8 cellular contexts compared by ENCODE assay signal in the genomic region with DNA sequence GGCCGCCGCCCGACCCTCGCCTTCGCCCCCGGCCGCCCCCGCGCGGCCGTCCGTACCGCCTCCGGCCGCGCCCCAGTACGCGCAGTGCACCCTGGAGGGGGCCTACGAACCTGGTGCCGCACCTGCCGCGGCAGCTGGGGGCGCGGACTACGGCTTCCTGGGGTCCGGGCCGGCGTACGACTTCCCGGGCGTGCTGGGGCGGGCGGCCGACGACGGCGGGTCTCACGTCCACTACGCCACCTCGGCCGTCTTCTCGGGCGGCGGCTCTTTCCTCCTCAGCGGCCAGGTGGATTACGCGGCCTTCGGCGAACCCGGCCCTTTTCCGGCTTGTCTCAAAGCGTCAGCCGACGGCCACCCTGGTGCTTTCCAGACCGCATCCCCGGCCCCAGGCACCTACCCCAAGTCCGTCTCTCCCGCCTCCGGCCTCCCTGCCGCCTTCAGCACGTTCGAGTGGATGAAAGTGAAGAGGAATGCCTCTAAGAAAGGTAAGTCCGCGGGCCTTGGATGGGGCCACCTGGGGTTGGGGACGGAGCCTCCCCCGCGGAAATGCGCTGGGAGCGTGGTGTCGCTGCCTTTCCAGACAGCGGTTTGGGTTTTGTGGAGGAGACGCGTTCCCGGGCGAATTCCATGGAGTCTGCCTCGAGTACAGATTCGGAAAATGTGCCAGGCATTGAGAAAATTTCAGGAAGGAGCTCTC. TPM values are rescaled to one million over a fixed set of nuclear protein-coding genes. Genes with fewer than 3 reads are reported as not detected.
A peak's percentile ranks its signal among the peaks of the same experiment; 100 is the strongest.
DNase-seq lines count a peak whose midpoint lies in the region; ATAC-seq and TF ChIP-seq lines count a peak whose summit lies in the region.

No MANE protein-coding gene starts in this region.

- peak; percentile 14 for ATAC-seq in foreskin keratinocyte
- ATAC-seq in GM21825 (IDR thresholded peaks at IDR 0.05; ENCODE audit: unreplicated experiment), result no peak

- no peaks in the 10 kb centered on the region for H3K4me1 ChIP-seq in foreskin keratinocyte

- CTCF ChIA-PET in RWPE1 (lab: Yijun Ruan, JAX), result no interaction called here

- POLR2A ChIA-PET in RWPE1 (lab: Yijun Ruan, JAX; ENCODE audit: low non-redundant PET), result interaction anchor here (0.7 kb wide), 1 partner anchor 10 kb away, joined by 3 read pairs; no protein-coding TSS in a partner anchor

- DNase-seq in GM10266 (ENCODE audit: extremely low spot score) (peak; percentile 52), RWPE1 (ENCODE audit: low spot score) (peak; percentile 24), foreskin keratinocyte (no peak), posterior vena cava (ENCODE audit: low spot score) (peak; percentile 83), NOMO-1 (lab: John Stamatoyannopoulos, UW; ENCODE audit: unreplicated experiment in 2 of 2) (no peak), hypothalamus (lab: John Stamatoyannopoulos, UW) (no peak), GM20000 (ENCODE audit: low spot score) (no peak)

- no peak overlapping the region for H3K27ac ChIP-seq in RWPE1
- H3K27ac ChIP-seq in foreskin keratinocyte, result no peak overlapping the region

- peaks cover 99% of the 10 kb centered on the region for H3K27me3 ChIP-seq in foreskin keratinocyte

- intact Hi-C loops in posterior vena cava (cut with DNase I), result no loop called here

- TF ChIP-seq CTCF in GM10266 (IDR thresholded peaks at IDR 0.05; ENCODE audit: control insufficient read depth, insufficient read depth, low read depth, missing control alignments) (no peak), RWPE1 (conservative IDR thresholded peaks at IDR 0.05; ENCODE audit: low read depth) (no peak), foreskin keratinocyte (conservative IDR thresholded peaks at IDR 0.05) (no peak), GM20000 (IDR thresholded peaks at IDR 0.05; ENCODE audit: extremely low read depth, missing control alignments) (no peak)

RNA-seq across cellular contexts. Expression of a gene that starts 0.6 kb away (rescaled TPM):
- total RNA-seq in foreskin keratinocyte (not detected in 2 replicates), posterior vena cava (under 1 TPM; 0.46 to 0.48 TPM)
- polyA plus RNA-seq in foreskin keratinocyte, result 0.04 TPM in 1 of 2 replicates, not detected in the other

RNA-seq across cellular contexts. Expression of a gene that starts 32.0 kb away (rescaled TPM):
- total RNA-seq in foreskin keratinocyte (0.32 and 1.2 TPM in 2 replicates), posterior vena cava (10 to 100 TPM in 1 of 2 donors, 1 to 10 TPM in 1; 9.0 to 10.9 TPM)
- polyA plus RNA-seq in foreskin keratinocyte, result 0.23 and 0.45 TPM in 2 replicates

RNA-seq across cellular contexts. Expression of a gene that starts 37.8 kb away (rescaled TPM):
- total RNA-seq in foreskin keratinocyte, result 0.32 and 0.82 TPM in 2 replicates
- 0.39 and 0.83 TPM in 2 replicates for polyA plus RNA-seq in foreskin keratinocyte
- 1 to 10 TPM; 7.2 to 9.9 TPM for total RNA-seq in posterior vena cava

RNA-seq across cellular contexts. Expression of a gene that starts 59.6 kb away (rescaled TPM):
- total RNA-seq in foreskin keratinocyte (6.5 and 10.8 TPM in 2 replicates), posterior vena cava (10 to 100 TPM; 30.6 to 31.3 TPM)
- polyA plus RNA-seq in foreskin keratinocyte, result 7.0 and 9.7 TPM in 2 replicates

Comparison
In these comparisons a context has a peak if more than half of its experiments do, and no peak if none do; other contexts are left out.
1. DNase-seq: peak in GM10266 (single experiment), RWPE1 (single experiment) and posterior vena cava (single experiment); none in foreskin keratinocyte (0 of 2), NOMO-1 (0 of 2), hypothalamus (0 of 51) and GM20000 (single experiment).